In genomic region chr6:53043626-53044025, GRCh38 we compare ENCODE assay signal across 13 cellular contexts. TPM values are rescaled to one million over a fixed set of nuclear protein-coding genes. Genes with fewer than 3 reads are reported as not detected.
DNase-seq lines count a peak whose midpoint lies in the region; ATAC-seq and TF ChIP-seq lines count a peak whose summit lies in the region.
"Had no signal": no experiment of that assay in that cellular context is flagged by ENCODE, and none has a peak within 500 bp of the region (broad histone marks: within the 10 kb centered on the region; RNA-seq: fewer than 3 reads in every experiment).

No MANE protein-coding gene starts in this region.

- H3K27ac ChIP-seq in HCT116 (ENCODE audit: low read depth, low read length) (no peak overlapping the region), mesenchymal stem cell (ENCODE audit: low read length, poor library complexity, severe bottlenecking) (peak overlapping the region; percentile 95), coronary artery (peak overlapping the region in 1 of 2 donors; percentile 54)

- H4K20me1 ChIP-seq in HCT116 (ENCODE audit: insufficient read depth), result no peaks in the 10 kb centered on the region

- TF ChIP-seq POLR2A in HCT116 (IDR thresholded peaks at IDR 0.05; ENCODE audit: borderline replicate concordance, extremely low read depth, insufficient read depth, insufficient read length), result no peak

- peak overlapping the region; percentile 94 for H2BK5ac ChIP-seq in mesenchymal stem cell (ENCODE audit: low read depth, low read length, poor library complexity, severe bottlenecking)

- peak overlapping the region; percentile 21 for H3K9ac ChIP-seq in HCT116 (ENCODE audit: low read length)
- H3K9ac ChIP-seq in mesenchymal stem cell (ENCODE audit: low read length), result peak overlapping the region; percentile 60

- CTCF ChIA-PET in HCT116 (lab: Charles Lee), result interaction anchor here (0.6 to 2.3 kb wide), 2 partner anchors 29 to 47 kb away, joined by 3 to 10 read pairs; no protein-coding TSS in a partner anchor

- H3K23ac ChIP-seq in mesenchymal stem cell (ENCODE audit: low read length in 2 of 2), result no peak overlapping the region

- ATAC-seq in HCT116 (peak; percentile 20), HG03565 (IDR thresholded peaks at IDR 0.05; ENCODE audit: unreplicated experiment) (no peak)
- ATAC-seq: naive thymus-derived CD8-positive, alpha-beta T cell; stimulated activated naive B cell treated with anti-CD40 and anti-IgM and Interleukin-4, amounts not matched to agents 10 μg/mL and 1 μg/mL and 100 μg/mL, for 72 hours had no signal

- in situ Hi-C loops in astrocyte of the spinal cord (cut with HindIII; ENCODE audit: low sequenced_read_pairs), result no loop called here

- H3K36me3 ChIP-seq in HCT116 (ENCODE audit: control insufficient read depth in 1 of 2, insufficient read depth in 2 of 2, low read length in 2 of 2) (peaks cover 2 to 8% of the 10 kb centered on the region in 2 experiments; a peak in 1 of 4 replicates), mesenchymal stem cell (ENCODE audit: control insufficient read depth in 1 of 2, insufficient read depth in 2 of 2, low read depth in 1 of 2, low read length in 2 of 2) (peaks cover 5 to 26% of the 10 kb centered on the region in 2 experiments), BE2C (peaks cover 16% of the 10 kb centered on the region)

- no peaks in the 10 kb centered on the region for H3K79me2 ChIP-seq in HCT116 (ENCODE audit: insufficient read depth, low read length)

- TF ChIP-seq CTCF in HCT116 (IDR thresholded peaks at IDR 0.05 in 2 of 3, conservative IDR thresholded peaks at IDR 0.05 in 1 of 3; ENCODE audit: borderline replicate concordance in 1 of 3, insufficient read depth in 1 of 3, low read depth in 2 of 3, low read length in 2 of 3), result no peak
- no peak for TF ChIP-seq CTCF in astrocyte of the spinal cord (IDR thresholded peaks at IDR 0.05; ENCODE audit: low read depth, low read length)
- TF ChIP-seq CTCF in coronary artery (IDR thresholded peaks at IDR 0.05), result no peak
- TF ChIP-seq CTCF in BE2C (IDR thresholded peaks at IDR 0.05; ENCODE audit: low read depth, low read length), result no peak

- POLR2A ChIA-PET in HCT116 (lab: Charles Lee), result interaction anchor here (1.1 kb wide), 1 partner anchor 48 kb away, joined by 3 read pairs; the partner anchor contains the start of gene GSTA4

- no peak for TF ChIP-seq RAD21 in HCT116 (IDR thresholded peaks at IDR 0.05; ENCODE audit: low read depth)

- peak; percentile 26 for DNase-seq in 8988T
- no peak for DNase-seq in HCT116 (ENCODE audit: low read depth, low spot score)
- peak; percentile 68 for DNase-seq in astrocyte of the spinal cord (ENCODE audit: low read depth, low spot score)
- no peak for DNase-seq in mesenchymal stem cell
- DNase-seq in coronary artery (ENCODE audit: low spot score), result no peak
- DNase-seq in BE2C, result no peak
- DNase-seq in NCI-H187 (lab: John Stamatoyannopoulos, UW), result no peak
- DNase-seq: activated CD4-positive, alpha-beta T cell treated with anti-CD3 and anti-CD28 coated beads for 48 hours; MM.1S; naive thymus-derived CD8-positive, alpha-beta T cell; NCI-H526 treated with DMSO at 0.1 percent for 48 hours; stimulated activated naive B cell treated with anti-CD40 and anti-IgM and Interleukin-4, amounts not matched to agents 10 μg/mL and 1 μg/mL and 100 μg/mL, for 72 hours had no signal

- H3K79me1 ChIP-seq in mesenchymal stem cell (replicated peaks; ENCODE audit: low read length, poor library complexity, severe bottlenecking), result peaks cover 12% of the 10 kb centered on the region

- H4K8ac ChIP-seq in mesenchymal stem cell (ENCODE audit: low read length), result no peak overlapping the region

- H3K4me1 ChIP-seq in HCT116 (ENCODE audit: control insufficient read depth in 1 of 2, insufficient read depth in 2 of 2, low read length in 2 of 2), result peaks cover 40 to 54% of the 10 kb centered on the region in 2 experiments
- H3K4me1 ChIP-seq in mesenchymal stem cell (ENCODE audit: control insufficient read depth, insufficient read depth, low read depth, low read length), result peaks cover 8% of the 10 kb centered on the region
- H3K4me1 ChIP-seq in BE2C, result no peaks in the 10 kb centered on the region

- peak overlapping the region in 1 of 2 experiments; percentile 3 for H3K18ac ChIP-seq in mesenchymal stem cell (ENCODE audit: low read depth in 1 of 2, low read length in 2 of 2)

- H3K4ac ChIP-seq in mesenchymal stem cell (ENCODE audit: low read depth in 1 of 2, low read length in 2 of 2), result no peak overlapping the region

- no peak overlapping the region for H2BK12ac ChIP-seq in mesenchymal stem cell (ENCODE audit: low read length in 2 of 2)

- RAD21 ChIA-PET in HCT116 (lab: Charles Lee; ENCODE audit: low non-redundant PET in 1 of 2, low total read pairs in 2 of 2, uncharacterized antibody in 2 of 2, unreplicated experiment in 2 of 2), result no interaction called here

- H3K9me3 ChIP-seq in HCT116 (ENCODE audit: control insufficient read depth in 1 of 2, insufficient read depth in 1 of 2, low read depth in 1 of 2, low read length in 2 of 2) (no peaks in the 10 kb centered on the region), mesenchymal stem cell (ENCODE audit: control insufficient read depth, low read length) (no peaks in the 10 kb centered on the region), BE2C (no peaks in the 10 kb centered on the region)

- intact Hi-C loops in HCT116 (cut with micrococcal nuclease), result loop anchor here (2.0 kb wide), 1 partner anchor 47 kb away; no protein-coding TSS in a partner anchor

- peak overlapping the region in 1 of 2 experiments; percentile 43; a peak in 2 of 4 replicates for H3K4me3 ChIP-seq in HCT116 (replicated peaks in 1 of 2; ENCODE audit: low read depth in 1 of 2, low read length in 2 of 2)
- H3K4me3 ChIP-seq in astrocyte of the spinal cord (ENCODE audit: low read depth, low read length), result no peak overlapping the region
- H3K4me3 ChIP-seq in mesenchymal stem cell (ENCODE audit: insufficient read depth in 1 of 2, low read depth in 1 of 2, low read length in 2 of 2), result peak overlapping the region in 1 of 2 experiments; percentile 11
- no peak overlapping the region for H3K4me3 ChIP-seq in coronary artery
- no peak overlapping the region for H3K4me3 ChIP-seq in BE2C (ENCODE audit: low read depth, low read length)

- H2AFZ ChIP-seq in HCT116 (ENCODE audit: low read depth, low read length, poor library complexity, severe bottlenecking), result peak overlapping the region; percentile 3
- no peak overlapping the region for H2AFZ ChIP-seq in mesenchymal stem cell (ENCODE audit: low read depth, low read length)

- H3K4me2 ChIP-seq in HCT116 (ENCODE audit: low read length), result peak overlapping the region; percentile 57
- peak overlapping the region; percentile 46 for H3K4me2 ChIP-seq in mesenchymal stem cell (ENCODE audit: low read length, poor library complexity, severe bottlenecking)

- no peak overlapping the region for H2BK120ac ChIP-seq in mesenchymal stem cell (ENCODE audit: low read depth, low read length)

- H3K14ac ChIP-seq in mesenchymal stem cell (ENCODE audit: low read length in 2 of 2), result no peak overlapping the region

- no peaks in the 10 kb centered on the region for H3K27me3 ChIP-seq in HCT116 (ENCODE audit: insufficient read depth, low read length)
- no peaks in the 10 kb centered on the region for H3K27me3 ChIP-seq in mesenchymal stem cell (ENCODE audit: control insufficient read depth in 1 of 2, insufficient read depth in 1 of 2, low read length in 2 of 2)
- H3K27me3 ChIP-seq in BE2C, result no peaks in the 10 kb centered on the region

- no peak overlapping the region for H4K91ac ChIP-seq in mesenchymal stem cell (ENCODE audit: low read length)

- no TSS peak for BruUV-seq in HCT116 (replicated peaks; lab: Mats Ljungman, UMichigan)

- H3K9me2 ChIP-seq in HCT116 (ENCODE audit: insufficient read depth), result no peaks in the 10 kb centered on the region

- peak overlapping the region; percentile 89 for H2AK5ac ChIP-seq in mesenchymal stem cell (ENCODE audit: low read length, severe bottlenecking)

- H2BK15ac ChIP-seq in mesenchymal stem cell (ENCODE audit: low read depth, poor library complexity, severe bottlenecking), result no peak overlapping the region

TF ChIP-seq in HCT116, 20 proteins besides CTCF, POLR2A, EP300 and RAD21 (continues in another document):
- TF ChIP-seq YY1 (IDR thresholded peaks at IDR 0.05; ENCODE audit: extremely low read depth, insufficient replicate concordance, low read depth, low read length), result no peak

RNA-seq across cellular contexts. Expression of gene CILK1, which starts 18.0 kb away (rescaled TPM):
- 10.7 TPM for total RNA-seq in HCT116 (2021; ENCODE audit: unreplicated experiment)
- 3.2 and 4.2 TPM in 2 replicates for polyA plus RNA-seq in HCT116 (2012)
- polyA plus RNA-seq in mesenchymal stem cell (2013, experiment 1 of 2), result 12.2 TPM
- polyA plus RNA-seq in mesenchymal stem cell (2013, experiment 2 of 2), result 12.6 TPM
- polyA plus RNA-seq in BE2C (2012; ENCODE audit: insufficient read depth, insufficient read length, low read depth), result 4.8 TPM

RNA-seq across cellular contexts. Expression of gene FBXO9, which starts 21.6 kb away (rescaled TPM):
- total RNA-seq in HCT116 (2021; ENCODE audit: unreplicated experiment), result 71.0 TPM
- 32.8 and 36.0 TPM in 2 replicates for polyA plus RNA-seq in HCT116 (2012)
- 47.0 TPM for polyA plus RNA-seq in mesenchymal stem cell (2013, experiment 1 of 2)
- 49.2 TPM for polyA plus RNA-seq in mesenchymal stem cell (2013, experiment 2 of 2)
- 85.9 TPM for polyA plus RNA-seq in BE2C (2012; ENCODE audit: insufficient read depth, insufficient read length, low read depth)

RNA-seq across cellular contexts. Expression of gene GSTA4, which starts 48.5 kb away (rescaled TPM):
- 2.2 TPM for total RNA-seq in HCT116 (2021; ENCODE audit: unreplicated experiment)
- 0.40 and 0.98 TPM in 2 replicates for polyA plus RNA-seq in HCT116 (2012)
- polyA plus RNA-seq in mesenchymal stem cell (2013, experiment 1 of 2), result 24.9 TPM
- 25.5 TPM for polyA plus RNA-seq in mesenchymal stem cell (2013, experiment 2 of 2)
- 36.3 TPM for polyA plus RNA-seq in BE2C (2012; ENCODE audit: insufficient read depth, insufficient read length, low read depth)

Comparison
In these comparisons a context has a peak if more than half of its experiments do, and no peak if none do; other contexts are left out.
1. DNase-seq: peak in 8988T (single experiment) and astrocyte of the spinal cord (single experiment); none in HCT116 (single experiment), mesenchymal stem cell (single experiment), coronary artery (single experiment), BE2C (single experiment) and NCI-H187 (0 of 2).